In the genomic region with DNA sequence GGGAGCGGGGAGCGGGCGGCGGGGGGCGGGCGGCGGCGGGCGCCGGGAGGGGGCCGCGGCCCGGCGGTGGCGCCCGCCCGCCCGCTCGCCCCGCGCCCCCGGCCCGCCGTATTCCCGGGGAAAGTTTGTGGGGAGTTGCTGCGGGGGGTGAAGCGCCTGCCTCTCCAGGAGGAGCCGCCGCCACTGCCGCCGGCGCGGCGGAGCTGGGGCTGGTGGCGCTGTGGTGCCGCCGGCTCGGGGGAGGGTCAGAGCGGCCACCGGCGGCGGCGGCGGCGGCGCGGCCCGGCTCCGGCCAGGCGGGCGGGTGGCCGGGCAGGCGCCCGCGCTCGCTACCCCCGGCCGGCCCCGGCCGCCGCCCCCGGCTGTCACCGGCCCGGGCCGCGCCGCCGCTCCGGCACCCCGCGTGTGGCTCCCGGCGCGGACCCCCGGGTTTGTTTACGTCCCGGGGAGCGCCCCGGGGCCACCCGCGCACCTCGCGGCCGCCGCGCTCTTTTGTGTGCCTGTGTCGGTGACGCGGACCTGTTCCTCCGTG, we compare ENCODE assay signal across 1 cellular context.
TF ChIP-seq lines count a peak whose summit lies in the region.

No MANE protein-coding gene starts in this region.

TF ChIP-seq in HEK293, 187 proteins besides CTCF, POLR2A, EP300 and RAD21 (continued from another document):
- TF ChIP-seq, protein P1, sequence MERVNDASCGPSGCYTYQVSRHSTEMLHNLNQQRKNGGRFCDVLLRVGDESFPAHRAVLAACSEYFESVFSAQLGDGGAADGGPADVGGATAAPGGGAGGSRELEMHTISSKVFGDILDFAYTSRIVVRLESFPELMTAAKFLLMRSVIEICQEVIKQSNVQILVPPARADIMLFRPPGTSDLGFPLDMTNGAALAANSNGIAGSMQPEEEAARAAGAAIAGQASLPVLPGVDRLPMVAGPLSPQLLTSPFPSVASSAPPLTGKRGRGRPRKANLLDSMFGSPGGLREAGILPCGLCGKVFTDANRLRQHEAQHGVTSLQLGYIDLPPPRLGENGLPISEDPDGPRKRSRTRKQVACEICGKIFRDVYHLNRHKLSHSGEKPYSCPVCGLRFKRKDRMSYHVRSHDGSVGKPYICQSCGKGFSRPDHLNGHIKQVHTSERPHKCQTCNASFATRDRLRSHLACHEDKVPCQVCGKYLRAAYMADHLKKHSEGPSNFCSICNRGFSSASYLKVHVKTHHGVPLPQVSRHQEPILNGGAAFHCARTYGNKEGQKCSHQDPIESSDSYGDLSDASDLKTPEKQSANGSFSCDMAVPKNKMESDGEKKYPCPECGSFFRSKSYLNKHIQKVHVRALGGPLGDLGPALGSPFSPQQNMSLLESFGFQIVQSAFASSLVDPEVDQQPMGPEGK (tag by site-specific recombination; IDR thresholded peaks at IDR 0.05): 0 out of 2 replicates have a peak, but pooled peaks have one; percentile 40
- TF ChIP-seq GLIS2 (tag by site-specific recombination; IDR thresholded peaks at IDR 0.05) (0 out of 2 replicates have a peak, but pooled peaks have one; percentile 39), ZIC2 (tag by site-specific recombination; IDR thresholded peaks at IDR 0.05) (0 out of 2 replicates have a peak, but pooled peaks have one; percentile 56), GLI2 (tag by site-specific recombination; IDR thresholded peaks at IDR 0.05; ENCODE audit: borderline replicate concordance, low read depth) (no peak), GLIS1 (tag by site-specific recombination; IDR thresholded peaks at IDR 0.05) (peak; percentile 61; the same call in 1 of the 2 replicates)
- TF ChIP-seq, protein P2, sequence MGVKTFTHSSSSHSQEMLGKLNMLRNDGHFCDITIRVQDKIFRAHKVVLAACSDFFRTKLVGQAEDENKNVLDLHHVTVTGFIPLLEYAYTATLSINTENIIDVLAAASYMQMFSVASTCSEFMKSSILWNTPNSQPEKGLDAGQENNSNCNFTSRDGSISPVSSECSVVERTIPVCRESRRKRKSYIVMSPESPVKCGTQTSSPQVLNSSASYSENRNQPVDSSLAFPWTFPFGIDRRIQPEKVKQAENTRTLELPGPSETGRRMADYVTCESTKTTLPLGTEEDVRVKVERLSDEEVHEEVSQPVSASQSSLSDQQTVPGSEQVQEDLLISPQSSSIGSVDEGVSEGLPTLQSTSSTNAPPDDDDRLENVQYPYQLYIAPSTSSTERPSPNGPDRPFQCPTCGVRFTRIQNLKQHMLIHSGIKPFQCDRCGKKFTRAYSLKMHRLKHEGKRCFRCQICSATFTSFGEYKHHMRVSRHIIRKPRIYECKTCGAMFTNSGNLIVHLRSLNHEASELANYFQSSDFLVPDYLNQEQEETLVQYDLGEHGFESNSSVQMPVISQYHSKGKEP (tag by site-specific recombination; IDR thresholded peaks at IDR 0.05): no peak
